In genomic region chr2:216114476-216115223, GRCh38 we compare ENCODE assay signal across 8 cellular contexts. TPM values are rescaled to one million over a fixed set of nuclear protein-coding genes. Genes with fewer than 3 reads are reported as not detected.
DNase-seq lines count a peak whose midpoint lies in the region; ATAC-seq, FAIRE-seq and TF ChIP-seq lines count a peak whose summit lies in the region.

No MANE protein-coding gene starts in this region.

- H3K4me1 ChIP-seq in ACC112 (ENCODE audit: control insufficient read depth, insufficient read depth, low read length, unreplicated experiment) (peaks cover 53% of the 10 kb centered on the region), small intestine (ENCODE audit: control insufficient read depth in 2 of 2, insufficient read depth in 1 of 2, low read depth in 1 of 2, low read length in 1 of 2) (peaks cover 0 to 2% of the 10 kb centered on the region in 2 donors)

- ATAC-seq in GM18858 (IDR thresholded peaks at IDR 0.05; ENCODE audit: unreplicated experiment) (peak; percentile 23), HG03103 (IDR thresholded peaks at IDR 0.05; ENCODE audit: low read depth, unreplicated experiment) (peak; percentile 49)

- H3K9me3 ChIP-seq in WERI-Rb-1 (ENCODE audit: severe bottlenecking) (no peaks in the 10 kb centered on the region), small intestine (ENCODE audit: control insufficient read depth, low read depth) (no peaks in the 10 kb centered on the region)

- H3K4me3 ChIP-seq in ACC112 (ENCODE audit: low read depth, low read length) (peak overlapping the region; percentile 77), WERI-Rb-1 (ENCODE audit: low read depth, low read length) (peak overlapping the region; percentile 56), bronchial epithelial cell (ENCODE audit: low read depth, low read length) (peak overlapping the region; percentile 42), small intestine (ENCODE audit: low read depth in 1 of 2, low read length in 2 of 2) (peak overlapping the region in 1 of 2 donors; percentile 46)

- 2 to 6% (median 2%) methylated on average over 28 of the region's 28 CpGs for WGBS in small intestine, 3 donors

- H3K27me3 ChIP-seq in ACC112 (ENCODE audit: insufficient read depth, low read length) (no peaks in the 10 kb centered on the region), WERI-Rb-1 (ENCODE audit: insufficient read depth, low read depth, severe bottlenecking) (no peaks in the 10 kb centered on the region), bronchial epithelial cell (ENCODE audit: control insufficient read depth, insufficient read depth, low read length) (no peaks in the 10 kb centered on the region), small intestine (ENCODE audit: control insufficient read depth in 2 of 2, insufficient read depth in 2 of 2, low read length in 2 of 2) (no peaks in the 10 kb centered on the region)

- TF ChIP-seq CTCF in WERI-Rb-1 (IDR thresholded peaks at IDR 0.05; ENCODE audit: low read depth, low read length) = peak; percentile 78
- TF ChIP-seq CTCF in bronchial epithelial cell (IDR thresholded peaks at IDR 0.05; ENCODE audit: insufficient read depth, low read length, severe bottlenecking) = peak; percentile 88

- DNase-seq in NCI-H2196 (lab: John Stamatoyannopoulos, UW; ENCODE audit: unreplicated experiment) (peak; percentile 98), WERI-Rb-1 (peak; percentile 99), bronchial epithelial cell (ENCODE audit: low read depth) (peak; percentile 98), iPS-NIHi7 (ENCODE audit: extremely low spot score) (peak; percentile 98), small intestine (peak; percentile 100)

- FAIRE-seq in bronchial epithelial cell (lab: Jason Lieb, UNC) = no peak
- FAIRE-seq in small intestine (lab: Jason Lieb, UNC) = no peak

- H2AFZ ChIP-seq in ACC112 (ENCODE audit: low read length, unreplicated experiment) = peak overlapping the region; percentile 56

- H3K79me2 ChIP-seq in ACC112 (ENCODE audit: control insufficient read depth, insufficient read depth, low read length, unreplicated experiment) = peaks cover 88% of the 10 kb centered on the region

- H3K27ac ChIP-seq in ACC112 (ENCODE audit: low read depth, low read length) = peak overlapping the region; percentile 63
- H3K27ac ChIP-seq in WERI-Rb-1 = peak overlapping the region; percentile 97
- H3K27ac ChIP-seq in small intestine (ENCODE audit: low read depth in 1 of 2, low read length in 1 of 2) = peak overlapping the region; percentile 30 to 62

- peaks cover 55% of the 10 kb centered on the region for H3K36me3 ChIP-seq in ACC112 (ENCODE audit: insufficient read depth, low read length)
- peaks cover 86% of the 10 kb centered on the region for H3K36me3 ChIP-seq in WERI-Rb-1
- peaks cover 25% of the 10 kb centered on the region for H3K36me3 ChIP-seq in bronchial epithelial cell (ENCODE audit: control insufficient read depth, insufficient read depth, low read length)
- peaks cover 11 to 20% of the 10 kb centered on the region in 2 donors for H3K36me3 ChIP-seq in small intestine (ENCODE audit: control insufficient read depth in 2 of 2, insufficient read depth in 2 of 2, low read length in 2 of 2)

RNA-seq across cellular contexts. Expression of gene XRCC5, which starts 5.5 kb away (rescaled TPM):
- total RNA-seq in bronchial epithelial cell = 131 and 185 TPM in 2 replicates
- polyA plus RNA-seq in small intestine = 100 to 1,000 TPM in 1 of 3 donors, 10 to 100 TPM in 2; 76.7 to 119 (median 79.7) TPM

RNA-seq across cellular contexts. Expression of gene TMEM169, which starts 32.9 kb away (rescaled TPM):
- total RNA-seq in bronchial epithelial cell = 0.26 and 0.51 TPM in 2 replicates
- polyA plus RNA-seq in small intestine = 1 to 10 TPM in 1 of 3 donors, under 1 TPM in 2; 0.54 to 1.1 (median 0.67) TPM

RNA-seq across cellular contexts. Expression of gene PECR, which starts 33.0 kb away (rescaled TPM):
- total RNA-seq in bronchial epithelial cell = 21.3 and 57.5 TPM in 2 replicates
- 10 to 100 TPM; 22.3 to 54.3 (median 27.8) TPM for polyA plus RNA-seq in small intestine

Comparison
In these comparisons a context has a peak if more than half of its experiments do, and no peak if none do; other contexts are left out.
1. H3K27ac ChIP-seq: peak in every context shown above with its lines; median percentile 97 in WERI-Rb-1; 63 in ACC112; 46 in small intestine.